16 cellular contexts compared by ENCODE assay signal in the genomic region with DNA sequence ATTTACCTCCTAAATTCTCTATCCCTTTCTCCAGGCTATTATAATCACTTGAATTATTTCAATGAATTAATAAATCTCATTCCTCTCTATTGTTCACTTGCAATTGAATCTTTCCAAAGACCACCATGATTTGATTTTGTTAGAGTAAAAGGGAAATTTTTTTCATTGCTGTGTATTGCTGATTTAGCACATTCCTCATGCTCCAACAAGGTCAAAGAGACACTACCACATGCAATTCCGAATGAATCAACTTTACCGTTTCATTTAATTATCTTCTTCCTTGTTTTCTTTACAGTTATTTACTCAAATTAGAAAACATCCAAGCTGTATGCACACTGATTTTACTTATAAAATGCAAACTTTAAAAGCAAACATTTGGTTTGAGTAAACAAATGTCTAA. TPM values are rescaled to one million over a fixed set of nuclear protein-coding genes. Genes with fewer than 3 reads are reported as not detected.
DNase-seq lines count a peak whose midpoint lies in the region; ATAC-seq and TF ChIP-seq lines count a peak whose summit lies in the region.
"Had no signal": no experiment of that assay in that cellular context is flagged by ENCODE, and none has a peak within 500 bp of the region (broad histone marks: within the 10 kb centered on the region; RNA-seq: fewer than 3 reads in every experiment).

No MANE protein-coding gene starts in this region.

- H3K9me3 ChIP-seq in right atrium auricular region (no peaks in the 10 kb centered on the region), hepatocyte (ENCODE audit: low read depth) (no peaks in the 10 kb centered on the region), sigmoid colon (no peaks in the 10 kb centered on the region), vagina (no peaks in the 10 kb centered on the region)

- TF ChIP-seq CTCF in right atrium auricular region (IDR thresholded peaks at IDR 0.05) (no peak), hepatocyte (IDR thresholded peaks at IDR 0.05; ENCODE audit: poor library complexity) (no peak), sigmoid colon (IDR thresholded peaks at IDR 0.05) (no peak), vagina (IDR thresholded peaks at IDR 0.05) (no peak), nephron progenitor cell (IDR thresholded peaks at IDR 0.05) (no peak)

- 38% methylated on average over 2 of the region's 2 CpGs for WGBS in hepatocyte (ENCODE audit: low lambda C conversion rate, missing lambda C conversion rate)
- 15 to 55% methylated on average over 2 of the region's 2 CpGs for WGBS in sigmoid colon, 2 donors

- H3K9me2 ChIP-seq in hepatocyte (replicated peaks; ENCODE audit: insufficient read depth), result no peaks in the 10 kb centered on the region

- no peak for TF ChIP-seq EP300 in sigmoid colon (IDR thresholded peaks at IDR 0.05)

- no peaks in the 10 kb centered on the region for H3K79me2 ChIP-seq in hepatocyte

- no peak overlapping the region for H3K27ac Mint-ChIP-seq in nephron progenitor cell
- H3K27ac Mint-ChIP-seq: activated naive CD8-positive, alpha-beta T cell treated with anti-CD3 and anti-CD28 coated beads, Interleukin-2, amount 10 ng/mL, durations not matched to agents 7 days and 5 days had no signal

- H3K27me3 Mint-ChIP-seq in nephron progenitor cell (ENCODE audit: low read depth, poor library complexity), result no peaks in the 10 kb centered on the region
- H3K27me3 Mint-ChIP-seq: progenitor cell of endocrine pancreas had no signal

- H3K4me3 Mint-ChIP-seq in nephron progenitor cell, result no peak overlapping the region
- H3K4me3 Mint-ChIP-seq: activated naive CD8-positive, alpha-beta T cell treated with anti-CD3 and anti-CD28 coated beads, Interleukin-2, amount 10 ng/mL, durations not matched to agents 7 days and 5 days had no signal

- H3K36me3 Mint-ChIP-seq in nephron progenitor cell (ENCODE audit: low read depth), result no peaks in the 10 kb centered on the region
- H3K36me3 Mint-ChIP-seq: activated naive CD8-positive, alpha-beta T cell treated with anti-CD3 and anti-CD28 coated beads, Interleukin-2, amount 10 ng/mL, durations not matched to agents 7 days and 5 days had no signal

- DNase-seq in right atrium auricular region (ENCODE audit: low spot score), result no peak
- DNase-seq in Right ventricle myocardium superior, result no peak
- no peak for DNase-seq in hepatocyte (ENCODE audit: low spot score)
- DNase-seq in sigmoid colon, result no peak
- DNase-seq in vagina (ENCODE audit: extremely low spot score in 2 of 2), result no peak
- no peak for DNase-seq in nephron progenitor cell
- DNase-seq: activated naive CD8-positive, alpha-beta T cell treated with anti-CD3 and anti-CD28 coated beads, Interleukin-2, amount 10 ng/mL, durations not matched to agents 7 days and 5 days; activated T-cell treated with anti-CD3 and anti-CD28 coated beads, Interleukin-2, amount 50 U/mL, for 1 hour; central memory CD4-positive, alpha-beta T cell; GOT3; MM.1S; NCI-H1930; stimulated activated CD4-positive, alpha-beta T cell treated with anti-CD3 and anti-CD28 coated beads, Interleukin-2, amount 100 ng/mL, for 24 hours had no signal

- peak overlapping the region; percentile 60 for H3K4me2 ChIP-seq in hepatocyte

- H3K9me3 Mint-ChIP-seq in nephron progenitor cell, result no peaks in the 10 kb centered on the region
- H3K9me3 Mint-ChIP-seq: activated naive CD8-positive, alpha-beta T cell treated with anti-CD3 and anti-CD28 coated beads, Interleukin-2, amount 10 ng/mL, durations not matched to agents 7 days and 5 days had no signal

- peaks cover 18% of the 10 kb centered on the region for H3K4me1 Mint-ChIP-seq in nephron progenitor cell

- H3K27me3 ChIP-seq in right atrium auricular region, result no peaks in the 10 kb centered on the region
- no peaks in the 10 kb centered on the region for H3K27me3 ChIP-seq in hepatocyte
- no peaks in the 10 kb centered on the region for H3K27me3 ChIP-seq in sigmoid colon
- H3K27me3 ChIP-seq in vagina, result no peaks in the 10 kb centered on the region

- peaks cover 0 to 5% of the 10 kb centered on the region in 2 donors for H3K4me1 ChIP-seq in right atrium auricular region
- peaks cover 11% of the 10 kb centered on the region for H3K4me1 ChIP-seq in hepatocyte (ENCODE audit: insufficient read depth)
- peaks cover 0 to 74% (median 44%) of the 10 kb centered on the region in 4 donors for H3K4me1 ChIP-seq in sigmoid colon
- H3K4me1 ChIP-seq in vagina, result peaks cover 34% of the 10 kb centered on the region

- H3K27ac ChIP-seq in right atrium auricular region (peak overlapping the region; percentile 19 to 82), hepatocyte (peak overlapping the region; percentile 79), sigmoid colon (peak overlapping the region; percentile 83 to 91 (median 86)), vagina (peak overlapping the region; percentile 64)

- no peaks in the 10 kb centered on the region for H4K20me1 ChIP-seq in hepatocyte (ENCODE audit: insufficient read depth, poor library complexity, severe bottlenecking)

- intact Hi-C loops in Right ventricle myocardium superior (cut with DNase I) (no loop called here), sigmoid colon (cut with DNase I) (loop anchor here (2.0 kb wide), 2 partner anchors 35 to 59 kb away; no protein-coding TSS in a partner anchor), vagina (cut with DNase I) (no loop called here)

- no peaks in the 10 kb centered on the region for H3K36me3 ChIP-seq in right atrium auricular region
- no peaks in the 10 kb centered on the region for H3K36me3 ChIP-seq in hepatocyte (replicated peaks; ENCODE audit: insufficient read depth, low read depth)
- H3K36me3 ChIP-seq in sigmoid colon, result no peaks in the 10 kb centered on the region
- H3K36me3 ChIP-seq in vagina, result no peaks in the 10 kb centered on the region

- ATAC-seq in Right ventricle myocardium superior (ENCODE audit: poor library complexity) (no peak), GM21390 (IDR thresholded peaks at IDR 0.05; ENCODE audit: unreplicated experiment) (no peak), HG02588 (IDR thresholded peaks at IDR 0.05; ENCODE audit: unreplicated experiment) (no peak)

- H3K4me3 ChIP-seq in right atrium auricular region, result peak overlapping the region in 1 of 2 donors; percentile 33
- no peak overlapping the region for H3K4me3 ChIP-seq in hepatocyte
- peak overlapping the region; percentile 51 to 58 (median 56) for H3K4me3 ChIP-seq in sigmoid colon
- H3K4me3 ChIP-seq in vagina, result peak overlapping the region; percentile 31 to 46

- TF ChIP-seq POLR2A in sigmoid colon (IDR thresholded peaks at IDR 0.05), result no peak
- no peak for TF ChIP-seq POLR2A in vagina (IDR thresholded peaks at IDR 0.05)

- H2AFZ ChIP-seq in hepatocyte, result no peak overlapping the region

RNA-seq across cellular contexts. Expression of a gene that starts 1.0 kb away (rescaled TPM):
- total RNA-seq in right atrium auricular region (1 to 10 TPM; 1.5 to 1.8 TPM), Right ventricle myocardium superior (3.1 TPM), hepatocyte (6.4 and 7.4 TPM in 2 replicates), sigmoid colon (100 to 1,000 TPM in 1 of 4 donors, 10 to 100 TPM in 3; 27.3 to 103 (median 58.5) TPM), vagina (4.7 TPM)
- polyA plus RNA-seq in hepatocyte (1.8 and 2.1 TPM in 2 replicates), sigmoid colon (1 to 10 TPM in 2 of 3 donors, under 1 TPM in 1; 0.46 to 2.4 (median 1.9) TPM)
